Comparison of ENCODE assay signal across 1 cellular context in genomic region chr5:95961617-95962474, GRCh38.
TF ChIP-seq lines count a peak whose summit lies in the region.

ELL2 (minus strand) TSS chr5:95961851; CDS start chr5:95961721, 130 bp downstream.

TF ChIP-seq in endothelial cell of umbilical vein, 7 proteins besides CTCF, POLR2A, EP300 and RAD21 (continued from another document):
- no peak for TF ChIP-seq MAX (IDR thresholded peaks at IDR 0.05; ENCODE audit: insufficient read depth, insufficient read length)
